ENCODE assay signal across 8 cellular contexts in genomic region chr6:125986956-125987617, GRCh38. TPM values are rescaled to one million over a fixed set of nuclear protein-coding genes. Genes with fewer than 3 reads are reported as not detected.
A peak's percentile ranks its signal among the peaks of the same experiment; 100 is the strongest.
DNase-seq lines count a peak whose midpoint lies in the region; ATAC-seq and TF ChIP-seq lines count a peak whose summit lies in the region.

No MANE protein-coding gene starts in this region.

- no peaks in the 10 kb centered on the region for H3K27me3 ChIP-seq in colonic mucosa

- H3K4me3 ChIP-seq in colonic mucosa (peak overlapping the region; percentile 73), mesodermal cell (ENCODE audit: extremely low read depth, insufficient read depth, low read length, poor library complexity, severe bottlenecking) (peak overlapping the region; percentile 67)

- ATAC-seq in activated CD4-positive, CD25-positive, alpha-beta regulatory T cell treated with anti-CD3 and anti-CD28 coated beads, Interleukin-2, amount 50 U/mL, for 24 hours = peak; percentile 28 to 33
- ATAC-seq in HG02840 (IDR thresholded peaks at IDR 0.05; ENCODE audit: low FRiP score, unreplicated experiment) = peak; percentile 14

- no peak for TF ChIP-seq CTCF in colonic mucosa (IDR thresholded peaks at IDR 0.05)

- no peak for DNase-seq in activated CD4-positive, CD25-positive, alpha-beta regulatory T cell (lab: John Stamatoyannopoulos, UW)
- DNase-seq in NCI-H526 (lab: John Stamatoyannopoulos, UW) (peak; percentile 36 to 64), colonic mucosa (no peak), NCI-H345 treated with DMSO at 0.1 percent for 48 hours (lab: John Stamatoyannopoulos, UW; ENCODE audit: unreplicated experiment) (no peak)
- DNase-seq in activated effector memory CD4-positive, alpha-beta T cell treated with anti-CD3 and anti-CD28 coated beads, Interleukin-2, amount 50 U/mL, for 16 hours = no peak

- H3K4me1 ChIP-seq in colonic mucosa (peaks cover 6% of the 10 kb centered on the region), mesodermal cell (ENCODE audit: control insufficient read depth, insufficient read depth, low read length, poor library complexity, severe bottlenecking) (no peaks in the 10 kb centered on the region)

- WGBS in mesodermal cell (ENCODE audit: insufficient coverage in 2 of 2), 2 experiments = 10 to 14% methylated on average over 11 of the region's 11 CpGs

- peak overlapping the region; percentile 75 to 92 for H3K9ac ChIP-seq in colonic mucosa (ENCODE audit: low read depth in 2 of 2, low read length in 2 of 2)

- H3K36me3 ChIP-seq in colonic mucosa = no peaks in the 10 kb centered on the region
- H3K36me3 ChIP-seq in mesodermal cell (ENCODE audit: control insufficient read depth, insufficient read depth, low read length) = no peaks in the 10 kb centered on the region

- H3K9me3 ChIP-seq in colonic mucosa (no peaks in the 10 kb centered on the region), mesodermal cell (ENCODE audit: control insufficient read depth, low read length) (no peaks in the 10 kb centered on the region)

- intact Hi-C loops in colonic mucosa (cut with DNase I) = no loop called here

- H3K27ac ChIP-seq in colonic mucosa (peak overlapping the region; percentile 72), mesodermal cell (ENCODE audit: low read depth, low read length, severe bottlenecking) (no peak overlapping the region)

RNA-seq across cellular contexts. Expression of gene TRMT11, which starts 0.7 kb away (rescaled TPM):
- total RNA-seq in colonic mucosa = 10 to 100 TPM; 17.0 to 18.7 TPM
- polyA plus RNA-seq in mesodermal cell (2013, experiment 1 of 2) = 22.2 TPM
- polyA plus RNA-seq in mesodermal cell (2013, experiment 2 of 2) = 22.8 TPM

RNA-seq across cellular contexts. Expression of gene HINT3, which starts 30.5 kb away (rescaled TPM):
- 10 to 100 TPM; 17.1 to 38.5 TPM for total RNA-seq in colonic mucosa
- 12.2 TPM for polyA plus RNA-seq in mesodermal cell (2013, experiment 1 of 2)
- polyA plus RNA-seq in mesodermal cell (2013, experiment 2 of 2) = 12.5 TPM

Comparison
In these comparisons a context has a peak if more than half of its experiments do, and no peak if none do; other contexts are left out.
1. DNase-seq: peak in NCI-H526 (2 of 2); none in activated CD4-positive, CD25-positive, alpha-beta regulatory T cell (0 of 4), colonic mucosa (single experiment), NCI-H345 treated with DMSO at 0.1 percent for 48 hours (single experiment) and activated effector memory CD4-positive, alpha-beta T cell treated with anti-CD3 and anti-CD28 coated beads, Interleukin-2, amount 50 U/mL, for 16 hours (single experiment).